ENCODE assay signal across 8 cellular contexts in genomic region chr9:85805789-85806102, GRCh38.
A peak's percentile ranks its signal among the peaks of the same experiment; 100 is the strongest.
DNase-seq lines count a peak whose midpoint lies in the region; ATAC-seq and TF ChIP-seq lines count a peak whose summit lies in the region.
"Not testable (repeated sequence)": the region's sequence is repeated elsewhere in the genome, so short reads cannot be mapped to it uniquely, and the experiment has no call there.

No MANE protein-coding gene starts in this region.

- not testable (repeated sequence) for H3K36me3 Mint-ChIP-seq in T-helper 17 cell (ENCODE audit: low read depth)
- peaks cover 16% of the 10 kb centered on the region for H3K36me3 Mint-ChIP-seq in activated naive CD8-positive, alpha-beta T cell treated with anti-CD3 and anti-CD28 coated beads, Interleukin-2, amount 50 U/mL, for 24 hours (ENCODE audit: low read depth)
- peaks cover 19% of the 10 kb centered on the region for H3K36me3 Mint-ChIP-seq in mesothelial cell of epicardium

- H3K9me3 Mint-ChIP-seq in activated naive CD8-positive, alpha-beta T cell treated with anti-CD3 and anti-CD28 coated beads, Interleukin-2, amount 50 U/mL, for 24 hours; mesothelial cell of epicardium: not testable (repeated sequence)

- H3K27ac Mint-ChIP-seq in T-helper 17 cell = peak overlapping the region; percentile 95
- H3K27ac Mint-ChIP-seq in activated naive CD8-positive, alpha-beta T cell treated with anti-CD3 and anti-CD28 coated beads, Interleukin-2, amount 50 U/mL, for 24 hours = peak overlapping the region; percentile 47
- peak overlapping the region; percentile 86 for H3K27ac Mint-ChIP-seq in mesothelial cell of epicardium

- H3K4me3 Mint-ChIP-seq in T-helper 17 cell (peak overlapping the region; percentile 86), mesothelial cell of epicardium (peak overlapping the region; percentile 80)
- H3K4me3 Mint-ChIP-seq in activated naive CD8-positive, alpha-beta T cell treated with anti-CD3 and anti-CD28 coated beads, Interleukin-2, amount 50 U/mL, for 24 hours = peak overlapping the region; percentile 85

- peak; percentile 7 for ATAC-seq in GM19372 (IDR thresholded peaks at IDR 0.05; ENCODE audit: low read depth, unreplicated experiment)
- ATAC-seq in T-helper 17 cell = peak; percentile 17
- not testable (repeated sequence) for ATAC-seq in activated naive CD8-positive, alpha-beta T cell treated with anti-CD3 and anti-CD28 coated beads, Interleukin-2, amount 50 U/mL, for 24 hours

- peak; percentile 8 for DNase-seq in A172 (ENCODE audit: low spot score)
- not testable (repeated sequence) for DNase-seq in Jurkat, Clone E6-1 (ENCODE audit: low read depth, low spot score); fibroblast of mammary gland (ENCODE audit: low read depth)
- peak in 1 of 3 donors; percentile 32 for DNase-seq in T-helper 17 cell
- peak; percentile 47 for DNase-seq in activated naive CD8-positive, alpha-beta T cell treated with anti-CD3 and anti-CD28 coated beads, Interleukin-2, amount 50 U/mL, for 24 hours
- DNase-seq in mesothelial cell of epicardium (ENCODE audit: low spot score in 2 of 2, unreplicated experiment in 2 of 2) = peak; percentile 21 to 47
- peak in 2 of 3 donors; percentile 18 to 20 for DNase-seq in stimulated activated CD4-positive, alpha-beta T cell treated with anti-CD3 and anti-CD28 coated beads, Interleukin-12 subunit alpha, Interleukin-12 subunit beta, amount 100 ng/mL, for 48 hours (ENCODE audit: low read depth in 2 of 3, low spot score in 1 of 3)

- peaks cover 15% of the 10 kb centered on the region for H3K4me1 Mint-ChIP-seq in T-helper 17 cell
- H3K4me1 Mint-ChIP-seq in activated naive CD8-positive, alpha-beta T cell treated with anti-CD3 and anti-CD28 coated beads, Interleukin-2, amount 50 U/mL, for 24 hours = peaks cover 12% of the 10 kb centered on the region
- H3K4me1 Mint-ChIP-seq in mesothelial cell of epicardium = peaks cover 10% of the 10 kb centered on the region

- not testable (repeated sequence) for H3K27me3 Mint-ChIP-seq in T-helper 17 cell; activated naive CD8-positive, alpha-beta T cell treated with anti-CD3 and anti-CD28 coated beads, Interleukin-2, amount 50 U/mL, for 24 hours; mesothelial cell of epicardium (ENCODE audit: low read depth)

- peak overlapping the region; percentile 63 for H3K4me3 ChIP-seq in Jurkat, Clone E6-1 (ENCODE audit: low read length)
- H3K4me3 ChIP-seq in fibroblast of mammary gland (ENCODE audit: control insufficient read depth, low read depth, low read length) = peak overlapping the region; percentile 59

- TF ChIP-seq CTCF in fibroblast of mammary gland (conservative IDR thresholded peaks at IDR 0.05; ENCODE audit: control insufficient read depth, insufficient read depth, low read depth, low read length); mesothelial cell of epicardium (IDR thresholded peaks at IDR 0.05; ENCODE audit: unreplicated experiment): not testable (repeated sequence)

- H3K9me3 ChIP-seq in T-helper 17 cell (ENCODE audit: control insufficient read depth, low read length, poor library complexity, severe bottlenecking) = not testable (repeated sequence)
